Comparison of ENCODE assay signal across 8 cellular contexts in genomic region chr19:43784981-43785808, GRCh38. TPM values are rescaled to one million over a fixed set of nuclear protein-coding genes. Genes with fewer than 3 reads are reported as not detected.
DNase-seq lines count a peak whose midpoint lies in the region; ATAC-seq and TF ChIP-seq lines count a peak whose summit lies in the region.

No MANE protein-coding gene starts in this region.

- TF ChIP-seq POLR2A in breast epithelium (IDR thresholded peaks at IDR 0.05) = no peak

- H3K4me1 Mint-ChIP-seq in CD14-positive monocyte = peaks cover 44% of the 10 kb centered on the region

- no peaks in the 10 kb centered on the region for H3K9me3 ChIP-seq in breast epithelium

- H3K27ac Mint-ChIP-seq in CD14-positive monocyte = peak overlapping the region; percentile 26 to 95 (median 81)

- peaks cover 0 to 5% (median 3%) of the 10 kb centered on the region in 3 donors for H3K27me3 Mint-ChIP-seq in CD14-positive monocyte (ENCODE audit: low read depth in 3 of 3)

- peak overlapping the region in 1 of 3 donors; percentile 39 for H3K4me3 ChIP-seq in breast epithelium

- H3K27ac ChIP-seq in breast epithelium = peak overlapping the region; percentile 85 to 90

- no peaks in the 10 kb centered on the region for H3K27me3 ChIP-seq in breast epithelium

- TF ChIP-seq CTCF in CD14-positive monocyte (IDR thresholded peaks at IDR 0.05) = peak; percentile 99
- TF ChIP-seq CTCF in breast epithelium (IDR thresholded peaks at IDR 0.05) = peak; percentile 90 to 98 (median 94)

- peaks cover 0 to 1% (median 0%) of the 10 kb centered on the region in 7 donors for H3K9me3 Mint-ChIP-seq in CD14-positive monocyte

- ATAC-seq in GM19395 (IDR thresholded peaks at IDR 0.05; ENCODE audit: unreplicated experiment) (peak; percentile 59), HG03095 (IDR thresholded peaks at IDR 0.05; ENCODE audit: unreplicated experiment) (no peak)

- DNase-seq in CD14-positive monocyte (ENCODE audit: low spot score) = peak; percentile 72
- DNase-seq in NCI-H128 (lab: John Stamatoyannopoulos, UW; ENCODE audit: unreplicated experiment) = peak; percentile 34
- peak in 4 of 5 donors; percentile 32 to 74 (median 49) for DNase-seq in T-helper 1 cell
- peak in 1 of 2 donors; percentile 65 for DNase-seq in breast epithelium (ENCODE audit: low spot score in 2 of 2)
- peak; percentile 83 for DNase-seq in inferior parietal cortex (ENCODE audit: extremely low spot score)
- DNase-seq in stimulated activated CD4-positive, alpha-beta T cell treated with anti-CD3 and anti-CD28 coated beads, Interleukin-2, amount 100 ng/mL, for 24 hours = peak; percentile 51 to 55

- peak overlapping the region; percentile 27 to 82 for H3K4me3 Mint-ChIP-seq in CD14-positive monocyte

- intact Hi-C loops in CD14-positive monocyte (cut with micrococcal nuclease) (loop anchor here (1.0 to 10.0 kb wide), 5 partner anchors 16 to 120 kb away; no protein-coding TSS in a partner anchor), breast epithelium (cut with DNase I; ENCODE audit: low total_unique reads) (no loop called here)

- peaks cover 5 to 13% of the 10 kb centered on the region in 2 donors for H3K4me1 ChIP-seq in breast epithelium

- no peaks in the 10 kb centered on the region for H3K36me3 ChIP-seq in breast epithelium

- H3K36me3 Mint-ChIP-seq in CD14-positive monocyte = no peaks in the 10 kb centered on the region

RNA-seq across cellular contexts. Expression of gene KCNN4, which starts 4.4 kb away (rescaled TPM):
- polyA plus RNA-seq in CD14-positive monocyte = 10 to 100 TPM; 12.9 to 17.1 TPM
- total RNA-seq in breast epithelium = 10 to 100 TPM in 2 of 3 donors, 1 to 10 TPM in 1; 1.9 to 61.9 (median 28.2) TPM

RNA-seq across cellular contexts. Expression of gene LYPD5, which starts 17.1 kb away (rescaled TPM):
- polyA plus RNA-seq in CD14-positive monocyte = under 1 TPM; 0.24 to 0.39 TPM
- 1 to 10 TPM in 2 of 3 donors, under 1 TPM in 1; 0.48 to 7.2 (median 6.2) TPM for total RNA-seq in breast epithelium

RNA-seq across cellular contexts. Expression of gene SMG9, which starts 30.4 kb away (rescaled TPM):
- 1 to 10 TPM; 1.3 to 2.4 TPM for polyA plus RNA-seq in CD14-positive monocyte
- 10 to 100 TPM; 10.6 to 29.9 (median 20.6) TPM for total RNA-seq in breast epithelium

RNA-seq across cellular contexts. Expression of gene ZNF283, which starts 41.9 kb away (rescaled TPM):
- polyA plus RNA-seq in CD14-positive monocyte = 1 to 10 TPM in 1 of 2 donors, under 1 TPM in 1; 0.80 to 2.5 TPM
- total RNA-seq in breast epithelium = 10 to 100 TPM in 2 of 3 donors, 1 to 10 TPM in 1; 6.9 to 19.6 (median 13.8) TPM
